Comparison of ENCODE assay signal across 1 cellular context in the genomic region with DNA sequence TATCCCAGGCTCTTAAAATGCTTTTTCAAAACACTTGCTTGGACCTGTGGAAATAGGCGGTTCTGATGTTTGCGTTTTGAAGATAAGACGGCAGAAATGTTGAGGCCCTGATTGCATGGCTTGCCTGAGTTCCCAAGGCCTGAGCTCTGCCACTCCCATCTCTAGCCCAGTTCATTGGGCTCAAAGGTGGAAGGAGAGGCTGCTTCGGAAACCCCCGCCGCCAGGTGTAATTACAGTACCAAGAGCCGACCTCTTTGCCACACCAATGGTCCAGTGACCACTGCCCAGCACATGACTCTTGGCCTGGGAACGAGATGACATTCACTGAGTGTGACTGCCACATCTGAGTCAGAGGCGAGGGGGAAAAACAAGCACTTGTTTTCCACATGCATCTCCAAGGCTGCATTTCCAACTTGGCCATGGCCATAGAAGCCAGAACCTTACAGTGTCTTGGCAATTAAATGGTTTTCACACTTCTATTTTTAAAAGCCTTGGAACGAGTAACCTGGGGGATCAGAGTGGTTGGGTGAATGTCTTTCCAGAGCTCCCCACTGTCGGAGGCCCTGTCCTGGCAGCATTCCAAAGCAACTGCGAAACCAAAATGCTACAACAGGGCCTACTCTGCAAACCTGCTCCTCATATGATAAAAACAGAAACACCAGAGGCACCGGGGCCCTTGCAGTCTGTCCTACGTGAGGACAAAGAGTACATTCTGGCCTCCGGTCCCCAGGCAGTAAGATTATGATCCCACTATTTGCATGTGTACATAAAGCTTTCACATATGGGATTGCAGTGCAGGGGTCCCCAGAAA.
TF ChIP-seq lines count a peak whose summit lies in the region.

No MANE protein-coding gene starts in this region.

TF ChIP-seq in K562, 482 proteins besides CTCF, POLR2A, EP300 and RAD21 (continued from another document and continues in another):
- TF ChIP-seq ZNF436 (CRISPR knock-in tag; IDR thresholded peaks at IDR 0.05) (no peak), CREM (IDR thresholded peaks at IDR 0.05; ENCODE audit: low read depth) (0 out of 2 replicates have a peak, but pooled peaks have one; percentile 0), NFATC3 (IDR thresholded peaks at IDR 0.05) (no peak), CREB1 (IDR thresholded peaks at IDR 0.05) (no peak), CREB1 (CRISPR knock-in tag; IDR thresholded peaks at IDR 0.05) (no peak), JUN (IDR thresholded peaks at IDR 0.05; ENCODE audit: borderline replicate concordance, low read depth, low read length) (no peak), JUN (CRISPR knock-in tag; IDR thresholded peaks at IDR 0.05; ENCODE audit: borderline replicate concordance) (no peak), HNRNPUL1 (IDR thresholded peaks at IDR 0.05; ENCODE audit: low read length) (no peak), LEF1 (IDR thresholded peaks at IDR 0.05) (no peak), ZNF507 (tag; conservative IDR thresholded peaks at IDR 0.05) (no peak), ILK (tag; IDR thresholded peaks at IDR 0.05; ENCODE audit: borderline replicate concordance, low read depth) (no peak), SP2 (IDR thresholded peaks at IDR 0.05; ENCODE audit: extremely low read depth, low read depth, low read length, poor library complexity, severe bottlenecking) (no peak), FUS (optimal IDR thresholded peaks at IDR 0.05; ENCODE audit: low read depth, low read length) (no peak), ZEB2 (IDR thresholded peaks at IDR 0.05) (no peak), GABPB1 (CRISPR knock-in tag; IDR thresholded peaks at IDR 0.05) (no peak)
- TF ChIP-seq, protein P1, sequence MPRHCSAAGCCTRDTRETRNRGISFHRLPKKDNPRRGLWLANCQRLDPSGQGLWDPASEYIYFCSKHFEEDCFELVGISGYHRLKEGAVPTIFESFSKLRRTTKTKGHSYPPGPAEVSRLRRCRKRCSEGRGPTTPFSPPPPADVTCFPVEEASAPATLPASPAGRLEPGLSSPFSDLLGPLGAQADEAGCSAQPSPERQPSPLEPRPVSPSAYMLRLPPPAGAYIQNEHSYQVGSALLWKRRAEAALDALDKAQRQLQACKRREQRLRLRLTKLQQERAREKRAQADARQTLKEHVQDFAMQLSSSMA (CRISPR knock-in tag; IDR thresholded peaks at IDR 0.05), result no peak
- TF ChIP-seq, protein P2, sequence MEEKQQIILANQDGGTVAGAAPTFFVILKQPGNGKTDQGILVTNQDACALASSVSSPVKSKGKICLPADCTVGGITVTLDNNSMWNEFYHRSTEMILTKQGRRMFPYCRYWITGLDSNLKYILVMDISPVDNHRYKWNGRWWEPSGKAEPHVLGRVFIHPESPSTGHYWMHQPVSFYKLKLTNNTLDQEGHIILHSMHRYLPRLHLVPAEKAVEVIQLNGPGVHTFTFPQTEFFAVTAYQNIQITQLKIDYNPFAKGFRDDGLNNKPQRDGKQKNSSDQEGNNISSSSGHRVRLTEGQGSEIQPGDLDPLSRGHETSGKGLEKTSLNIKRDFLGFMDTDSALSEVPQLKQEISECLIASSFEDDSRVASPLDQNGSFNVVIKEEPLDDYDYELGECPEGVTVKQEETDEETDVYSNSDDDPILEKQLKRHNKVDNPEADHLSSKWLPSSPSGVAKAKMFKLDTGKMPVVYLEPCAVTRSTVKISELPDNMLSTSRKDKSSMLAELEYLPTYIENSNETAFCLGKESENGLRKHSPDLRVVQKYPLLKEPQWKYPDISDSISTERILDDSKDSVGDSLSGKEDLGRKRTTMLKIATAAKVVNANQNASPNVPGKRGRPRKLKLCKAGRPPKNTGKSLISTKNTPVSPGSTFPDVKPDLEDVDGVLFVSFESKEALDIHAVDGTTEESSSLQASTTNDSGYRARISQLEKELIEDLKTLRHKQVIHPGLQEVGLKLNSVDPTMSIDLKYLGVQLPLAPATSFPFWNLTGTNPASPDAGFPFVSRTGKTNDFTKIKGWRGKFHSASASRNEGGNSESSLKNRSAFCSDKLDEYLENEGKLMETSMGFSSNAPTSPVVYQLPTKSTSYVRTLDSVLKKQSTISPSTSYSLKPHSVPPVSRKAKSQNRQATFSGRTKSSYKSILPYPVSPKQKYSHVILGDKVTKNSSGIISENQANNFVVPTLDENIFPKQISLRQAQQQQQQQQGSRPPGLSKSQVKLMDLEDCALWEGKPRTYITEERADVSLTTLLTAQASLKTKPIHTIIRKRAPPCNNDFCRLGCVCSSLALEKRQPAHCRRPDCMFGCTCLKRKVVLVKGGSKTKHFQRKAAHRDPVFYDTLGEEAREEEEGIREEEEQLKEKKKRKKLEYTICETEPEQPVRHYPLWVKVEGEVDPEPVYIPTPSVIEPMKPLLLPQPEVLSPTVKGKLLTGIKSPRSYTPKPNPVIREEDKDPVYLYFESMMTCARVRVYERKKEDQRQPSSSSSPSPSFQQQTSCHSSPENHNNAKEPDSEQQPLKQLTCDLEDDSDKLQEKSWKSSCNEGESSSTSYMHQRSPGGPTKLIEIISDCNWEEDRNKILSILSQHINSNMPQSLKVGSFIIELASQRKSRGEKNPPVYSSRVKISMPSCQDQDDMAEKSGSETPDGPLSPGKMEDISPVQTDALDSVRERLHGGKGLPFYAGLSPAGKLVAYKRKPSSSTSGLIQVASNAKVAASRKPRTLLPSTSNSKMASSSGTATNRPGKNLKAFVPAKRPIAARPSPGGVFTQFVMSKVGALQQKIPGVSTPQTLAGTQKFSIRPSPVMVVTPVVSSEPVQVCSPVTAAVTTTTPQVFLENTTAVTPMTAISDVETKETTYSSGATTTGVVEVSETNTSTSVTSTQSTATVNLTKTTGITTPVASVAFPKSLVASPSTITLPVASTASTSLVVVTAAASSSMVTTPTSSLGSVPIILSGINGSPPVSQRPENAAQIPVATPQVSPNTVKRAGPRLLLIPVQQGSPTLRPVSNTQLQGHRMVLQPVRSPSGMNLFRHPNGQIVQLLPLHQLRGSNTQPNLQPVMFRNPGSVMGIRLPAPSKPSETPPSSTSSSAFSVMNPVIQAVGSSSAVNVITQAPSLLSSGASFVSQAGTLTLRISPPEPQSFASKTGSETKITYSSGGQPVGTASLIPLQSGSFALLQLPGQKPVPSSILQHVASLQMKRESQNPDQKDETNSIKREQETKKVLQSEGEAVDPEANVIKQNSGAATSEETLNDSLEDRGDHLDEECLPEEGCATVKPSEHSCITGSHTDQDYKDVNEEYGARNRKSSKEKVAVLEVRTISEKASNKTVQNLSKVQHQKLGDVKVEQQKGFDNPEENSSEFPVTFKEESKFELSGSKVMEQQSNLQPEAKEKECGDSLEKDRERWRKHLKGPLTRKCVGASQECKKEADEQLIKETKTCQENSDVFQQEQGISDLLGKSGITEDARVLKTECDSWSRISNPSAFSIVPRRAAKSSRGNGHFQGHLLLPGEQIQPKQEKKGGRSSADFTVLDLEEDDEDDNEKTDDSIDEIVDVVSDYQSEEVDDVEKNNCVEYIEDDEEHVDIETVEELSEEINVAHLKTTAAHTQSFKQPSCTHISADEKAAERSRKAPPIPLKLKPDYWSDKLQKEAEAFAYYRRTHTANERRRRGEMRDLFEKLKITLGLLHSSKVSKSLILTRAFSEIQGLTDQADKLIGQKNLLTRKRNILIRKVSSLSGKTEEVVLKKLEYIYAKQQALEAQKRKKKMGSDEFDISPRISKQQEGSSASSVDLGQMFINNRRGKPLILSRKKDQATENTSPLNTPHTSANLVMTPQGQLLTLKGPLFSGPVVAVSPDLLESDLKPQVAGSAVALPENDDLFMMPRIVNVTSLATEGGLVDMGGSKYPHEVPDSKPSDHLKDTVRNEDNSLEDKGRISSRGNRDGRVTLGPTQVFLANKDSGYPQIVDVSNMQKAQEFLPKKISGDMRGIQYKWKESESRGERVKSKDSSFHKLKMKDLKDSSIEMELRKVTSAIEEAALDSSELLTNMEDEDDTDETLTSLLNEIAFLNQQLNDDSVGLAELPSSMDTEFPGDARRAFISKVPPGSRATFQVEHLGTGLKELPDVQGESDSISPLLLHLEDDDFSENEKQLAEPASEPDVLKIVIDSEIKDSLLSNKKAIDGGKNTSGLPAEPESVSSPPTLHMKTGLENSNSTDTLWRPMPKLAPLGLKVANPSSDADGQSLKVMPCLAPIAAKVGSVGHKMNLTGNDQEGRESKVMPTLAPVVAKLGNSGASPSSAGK (IDR thresholded peaks at IDR 0.05), result peak; percentile 85
- TF ChIP-seq, protein P3, sequence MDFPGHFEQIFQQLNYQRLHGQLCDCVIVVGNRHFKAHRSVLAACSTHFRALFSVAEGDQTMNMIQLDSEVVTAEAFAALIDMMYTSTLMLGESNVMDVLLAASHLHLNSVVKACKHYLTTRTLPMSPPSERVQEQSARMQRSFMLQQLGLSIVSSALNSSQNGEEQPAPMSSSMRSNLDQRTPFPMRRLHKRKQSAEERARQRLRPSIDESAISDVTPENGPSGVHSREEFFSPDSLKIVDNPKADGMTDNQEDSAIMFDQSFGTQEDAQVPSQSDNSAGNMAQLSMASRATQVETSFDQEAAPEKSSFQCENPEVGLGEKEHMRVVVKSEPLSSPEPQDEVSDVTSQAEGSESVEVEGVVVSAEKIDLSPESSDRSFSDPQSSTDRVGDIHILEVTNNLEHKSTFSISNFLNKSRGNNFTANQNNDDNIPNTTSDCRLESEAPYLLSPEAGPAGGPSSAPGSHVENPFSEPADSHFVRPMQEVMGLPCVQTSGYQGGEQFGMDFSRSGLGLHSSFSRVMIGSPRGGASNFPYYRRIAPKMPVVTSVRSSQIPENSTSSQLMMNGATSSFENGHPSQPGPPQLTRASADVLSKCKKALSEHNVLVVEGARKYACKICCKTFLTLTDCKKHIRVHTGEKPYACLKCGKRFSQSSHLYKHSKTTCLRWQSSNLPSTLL (IDR thresholded peaks at IDR 0.05), result no peak
- TF ChIP-seq, protein P4, sequence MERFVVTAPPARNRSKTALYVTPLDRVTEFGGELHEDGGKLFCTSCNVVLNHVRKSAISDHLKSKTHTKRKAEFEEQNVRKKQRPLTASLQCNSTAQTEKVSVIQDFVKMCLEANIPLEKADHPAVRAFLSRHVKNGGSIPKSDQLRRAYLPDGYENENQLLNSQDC (CRISPR knock-in tag; IDR thresholded peaks at IDR 0.05), result no peak
- TF ChIP-seq, protein P5, sequence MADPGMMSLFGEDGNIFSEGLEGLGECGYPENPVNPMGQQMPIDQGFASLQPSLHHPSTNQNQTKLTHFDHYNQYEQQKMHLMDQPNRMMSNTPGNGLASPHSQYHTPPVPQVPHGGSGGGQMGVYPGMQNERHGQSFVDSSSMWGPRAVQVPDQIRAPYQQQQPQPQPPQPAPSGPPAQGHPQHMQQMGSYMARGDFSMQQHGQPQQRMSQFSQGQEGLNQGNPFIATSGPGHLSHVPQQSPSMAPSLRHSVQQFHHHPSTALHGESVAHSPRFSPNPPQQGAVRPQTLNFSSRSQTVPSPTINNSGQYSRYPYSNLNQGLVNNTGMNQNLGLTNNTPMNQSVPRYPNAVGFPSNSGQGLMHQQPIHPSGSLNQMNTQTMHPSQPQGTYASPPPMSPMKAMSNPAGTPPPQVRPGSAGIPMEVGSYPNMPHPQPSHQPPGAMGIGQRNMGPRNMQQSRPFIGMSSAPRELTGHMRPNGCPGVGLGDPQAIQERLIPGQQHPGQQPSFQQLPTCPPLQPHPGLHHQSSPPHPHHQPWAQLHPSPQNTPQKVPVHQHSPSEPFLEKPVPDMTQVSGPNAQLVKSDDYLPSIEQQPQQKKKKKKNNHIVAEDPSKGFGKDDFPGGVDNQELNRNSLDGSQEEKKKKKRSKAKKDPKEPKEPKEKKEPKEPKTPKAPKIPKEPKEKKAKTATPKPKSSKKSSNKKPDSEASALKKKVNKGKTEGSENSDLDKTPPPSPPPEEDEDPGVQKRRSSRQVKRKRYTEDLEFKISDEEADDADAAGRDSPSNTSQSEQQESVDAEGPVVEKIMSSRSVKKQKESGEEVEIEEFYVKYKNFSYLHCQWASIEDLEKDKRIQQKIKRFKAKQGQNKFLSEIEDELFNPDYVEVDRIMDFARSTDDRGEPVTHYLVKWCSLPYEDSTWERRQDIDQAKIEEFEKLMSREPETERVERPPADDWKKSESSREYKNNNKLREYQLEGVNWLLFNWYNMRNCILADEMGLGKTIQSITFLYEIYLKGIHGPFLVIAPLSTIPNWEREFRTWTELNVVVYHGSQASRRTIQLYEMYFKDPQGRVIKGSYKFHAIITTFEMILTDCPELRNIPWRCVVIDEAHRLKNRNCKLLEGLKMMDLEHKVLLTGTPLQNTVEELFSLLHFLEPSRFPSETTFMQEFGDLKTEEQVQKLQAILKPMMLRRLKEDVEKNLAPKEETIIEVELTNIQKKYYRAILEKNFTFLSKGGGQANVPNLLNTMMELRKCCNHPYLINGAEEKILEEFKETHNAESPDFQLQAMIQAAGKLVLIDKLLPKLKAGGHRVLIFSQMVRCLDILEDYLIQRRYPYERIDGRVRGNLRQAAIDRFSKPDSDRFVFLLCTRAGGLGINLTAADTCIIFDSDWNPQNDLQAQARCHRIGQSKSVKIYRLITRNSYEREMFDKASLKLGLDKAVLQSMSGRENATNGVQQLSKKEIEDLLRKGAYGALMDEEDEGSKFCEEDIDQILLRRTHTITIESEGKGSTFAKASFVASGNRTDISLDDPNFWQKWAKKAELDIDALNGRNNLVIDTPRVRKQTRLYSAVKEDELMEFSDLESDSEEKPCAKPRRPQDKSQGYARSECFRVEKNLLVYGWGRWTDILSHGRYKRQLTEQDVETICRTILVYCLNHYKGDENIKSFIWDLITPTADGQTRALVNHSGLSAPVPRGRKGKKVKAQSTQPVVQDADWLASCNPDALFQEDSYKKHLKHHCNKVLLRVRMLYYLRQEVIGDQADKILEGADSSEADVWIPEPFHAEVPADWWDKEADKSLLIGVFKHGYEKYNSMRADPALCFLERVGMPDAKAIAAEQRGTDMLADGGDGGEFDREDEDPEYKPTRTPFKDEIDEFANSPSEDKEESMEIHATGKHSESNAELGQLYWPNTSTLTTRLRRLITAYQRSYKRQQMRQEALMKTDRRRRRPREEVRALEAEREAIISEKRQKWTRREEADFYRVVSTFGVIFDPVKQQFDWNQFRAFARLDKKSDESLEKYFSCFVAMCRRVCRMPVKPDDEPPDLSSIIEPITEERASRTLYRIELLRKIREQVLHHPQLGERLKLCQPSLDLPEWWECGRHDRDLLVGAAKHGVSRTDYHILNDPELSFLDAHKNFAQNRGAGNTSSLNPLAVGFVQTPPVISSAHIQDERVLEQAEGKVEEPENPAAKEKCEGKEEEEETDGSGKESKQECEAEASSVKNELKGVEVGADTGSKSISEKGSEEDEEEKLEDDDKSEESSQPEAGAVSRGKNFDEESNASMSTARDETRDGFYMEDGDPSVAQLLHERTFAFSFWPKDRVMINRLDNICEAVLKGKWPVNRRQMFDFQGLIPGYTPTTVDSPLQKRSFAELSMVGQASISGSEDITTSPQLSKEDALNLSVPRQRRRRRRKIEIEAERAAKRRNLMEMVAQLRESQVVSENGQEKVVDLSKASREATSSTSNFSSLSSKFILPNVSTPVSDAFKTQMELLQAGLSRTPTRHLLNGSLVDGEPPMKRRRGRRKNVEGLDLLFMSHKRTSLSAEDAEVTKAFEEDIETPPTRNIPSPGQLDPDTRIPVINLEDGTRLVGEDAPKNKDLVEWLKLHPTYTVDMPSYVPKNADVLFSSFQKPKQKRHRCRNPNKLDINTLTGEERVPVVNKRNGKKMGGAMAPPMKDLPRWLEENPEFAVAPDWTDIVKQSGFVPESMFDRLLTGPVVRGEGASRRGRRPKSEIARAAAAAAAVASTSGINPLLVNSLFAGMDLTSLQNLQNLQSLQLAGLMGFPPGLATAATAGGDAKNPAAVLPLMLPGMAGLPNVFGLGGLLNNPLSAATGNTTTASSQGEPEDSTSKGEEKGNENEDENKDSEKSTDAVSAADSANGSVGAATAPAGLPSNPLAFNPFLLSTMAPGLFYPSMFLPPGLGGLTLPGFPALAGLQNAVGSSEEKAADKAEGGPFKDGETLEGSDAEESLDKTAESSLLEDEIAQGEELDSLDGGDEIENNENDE (IDR thresholded peaks at IDR 0.05; ENCODE audit: low read depth, low read length), result no peak
- TF ChIP-seq, protein P6, sequence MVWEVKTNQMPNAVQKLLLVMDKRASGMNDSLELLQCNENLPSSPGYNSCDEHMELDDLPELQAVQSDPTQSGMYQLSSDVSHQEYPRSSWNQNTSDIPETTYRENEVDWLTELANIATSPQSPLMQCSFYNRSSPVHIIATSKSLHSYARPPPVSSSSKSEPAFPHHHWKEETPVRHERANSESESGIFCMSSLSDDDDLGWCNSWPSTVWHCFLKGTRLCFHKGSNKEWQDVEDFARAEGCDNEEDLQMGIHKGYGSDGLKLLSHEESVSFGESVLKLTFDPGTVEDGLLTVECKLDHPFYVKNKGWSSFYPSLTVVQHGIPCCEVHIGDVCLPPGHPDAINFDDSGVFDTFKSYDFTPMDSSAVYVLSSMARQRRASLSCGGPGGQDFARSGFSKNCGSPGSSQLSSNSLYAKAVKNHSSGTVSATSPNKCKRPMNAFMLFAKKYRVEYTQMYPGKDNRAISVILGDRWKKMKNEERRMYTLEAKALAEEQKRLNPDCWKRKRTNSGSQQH (CRISPR knock-in tag; IDR thresholded peaks at IDR 0.05), result no peak
